ENCODE assay signal across 27 cellular contexts in genomic region chr14:96631030-96631429, GRCh38.
"Had no signal": no experiment of that assay in that cellular context is flagged by ENCODE, and none has a peak within 500 bp of the region (broad histone marks: within the 10 kb centered on the region; RNA-seq: fewer than 3 reads in every experiment).

No MANE protein-coding gene starts in this region.

- H3K9me3 Mint-ChIP-seq: activated CD4-positive, alpha-beta memory T cell treated with anti-CD3 and anti-CD28 coated beads, Interleukin-2, amount 10 ng/mL, durations not matched to agents 7 days and 5 days; activated CD4-positive, alpha-beta T cell treated with anti-CD3 and anti-CD28 coated beads, Interleukin-2, amount 10 ng/mL, durations not matched to agents 24 days and 14 days; effector memory CD8-positive, alpha-beta T cell; mesothelial cell of epicardium; nephron progenitor cell; stimulated activated naive B cell treated with anti-CD40 and anti-IgM and Interleukin-4, amounts not matched to agents 10 μg/mL and 1 μg/mL and 100 μg/mL, for 72 hours had no signal

- H3K4me1 ChIP-seq: gastroesophageal sphincter, parathyroid adenoma, suprapubic skin, tibial artery had no signal

- H3K4me3 ChIP-seq: cardiac muscle cell, coronary artery, dorsolateral prefrontal cortex, gastroesophageal sphincter, suprapubic skin, tibial artery had no signal

- ATAC-seq: activated CD4-positive, CD25-positive, alpha-beta regulatory T cell treated with anti-CD3 and anti-CD28 coated beads, Interleukin-2, amount 50 U/mL, for 24 hours; activated CD8-positive, alpha-beta memory T cell treated with anti-CD3 and anti-CD28 coated beads, Interleukin-2, amount 10 ng/mL, durations not matched to agents 7 days and 5 days; effector memory CD8-positive, alpha-beta T cell; gastroesophageal sphincter; left colon; right cardiac atrium; stimulated activated naive B cell treated with anti-CD40 and anti-IgM and Interleukin-4, amounts not matched to agents 10 μg/mL and 1 μg/mL and 100 μg/mL, for 72 hours had no signal

- H3K9me3 ChIP-seq: neutrophil, suprapubic skin had no signal

- DNase-seq: activated CD4-positive, alpha-beta T cell treated with anti-CD3 and anti-CD28 coated beads, Interleukin-2, amount 10 ng/mL, durations not matched to agents 24 days and 14 days; anterior cingulate cortex; effector memory CD8-positive, alpha-beta T cell; erythroblast; hippocampal formation; kidney; left colon; naive B cell; nephron progenitor cell; right cardiac atrium; stimulated activated CD4-positive, alpha-beta T cell treated with anti-CD3 and anti-CD28 coated beads, Interleukin-15, amount 100 ng/mL, for 24 hours; stimulated activated CD4-positive, alpha-beta T cell treated with anti-CD3 and anti-CD28 coated beads, Interleukin-2, amount 100 ng/mL, for 24 hours; stimulated activated naive B cell treated with anti-CD40 and anti-IgM and Interleukin-4, amounts not matched to agents 10 μg/mL and 1 μg/mL and 100 μg/mL, for 72 hours; WERI-Rb-1 had no signal

- H3K36me3 ChIP-seq: cardiac muscle cell, gastroesophageal sphincter, neutrophil, suprapubic skin, tibial artery, WERI-Rb-1 had no signal

- H3K27ac ChIP-seq: cardiac muscle cell, coronary artery, dorsolateral prefrontal cortex, gastroesophageal sphincter, neutrophil, parathyroid adenoma, suprapubic skin, tibial artery, WERI-Rb-1 had no signal

- H3K27me3 ChIP-seq: cardiac muscle cell had no signal

- H3K27me3 Mint-ChIP-seq: activated CD4-positive, alpha-beta memory T cell treated with anti-CD3 and anti-CD28 coated beads, Interleukin-2, amount 10 ng/mL, durations not matched to agents 7 days and 5 days; activated CD4-positive, alpha-beta T cell treated with anti-CD3 and anti-CD28 coated beads, Interleukin-2, amount 10 ng/mL, durations not matched to agents 24 days and 14 days; activated CD8-positive, alpha-beta memory T cell treated with anti-CD3 and anti-CD28 coated beads, Interleukin-2, amount 10 ng/mL, durations not matched to agents 7 days and 5 days had no signal

- H3K4me3 Mint-ChIP-seq: activated CD4-positive, alpha-beta memory T cell treated with anti-CD3 and anti-CD28 coated beads, Interleukin-2, amount 10 ng/mL, durations not matched to agents 7 days and 5 days; activated CD4-positive, alpha-beta T cell treated with anti-CD3 and anti-CD28 coated beads, Interleukin-2, amount 10 ng/mL, durations not matched to agents 24 days and 14 days; activated CD8-positive, alpha-beta memory T cell treated with anti-CD3 and anti-CD28 coated beads, Interleukin-2, amount 10 ng/mL, durations not matched to agents 7 days and 5 days; activated naive CD8-positive, alpha-beta T cell; effector memory CD8-positive, alpha-beta T cell; mesothelial cell of epicardium; naive B cell; nephron progenitor cell; stimulated activated naive B cell treated with anti-CD40 and anti-IgM and Interleukin-4, amounts not matched to agents 10 μg/mL and 1 μg/mL and 100 μg/mL, for 72 hours had no signal

- H3K36me3 Mint-ChIP-seq: activated CD8-positive, alpha-beta memory T cell treated with anti-CD3 and anti-CD28 coated beads, Interleukin-2, amount 10 ng/mL, durations not matched to agents 7 days and 5 days; activated naive CD8-positive, alpha-beta T cell; mesothelial cell of epicardium; naive B cell; stimulated activated naive B cell treated with anti-CD40 and anti-IgM and Interleukin-4, amounts not matched to agents 10 μg/mL and 1 μg/mL and 100 μg/mL, for 72 hours had no signal

- H3K4me1 Mint-ChIP-seq: activated CD4-positive, alpha-beta memory T cell treated with anti-CD3 and anti-CD28 coated beads, Interleukin-2, amount 10 ng/mL, durations not matched to agents 7 days and 5 days; activated CD4-positive, alpha-beta T cell treated with anti-CD3 and anti-CD28 coated beads, Interleukin-2, amount 10 ng/mL, durations not matched to agents 24 days and 14 days; activated CD8-positive, alpha-beta memory T cell treated with anti-CD3 and anti-CD28 coated beads, Interleukin-2, amount 10 ng/mL, durations not matched to agents 7 days and 5 days; mesothelial cell of epicardium; naive B cell; stimulated activated naive B cell treated with anti-CD40 and anti-IgM and Interleukin-4, amounts not matched to agents 10 μg/mL and 1 μg/mL and 100 μg/mL, for 72 hours had no signal

- H3K27ac Mint-ChIP-seq: activated CD4-positive, alpha-beta memory T cell treated with anti-CD3 and anti-CD28 coated beads, Interleukin-2, amount 10 ng/mL, durations not matched to agents 7 days and 5 days; activated CD4-positive, alpha-beta T cell treated with anti-CD3 and anti-CD28 coated beads, Interleukin-2, amount 10 ng/mL, durations not matched to agents 24 days and 14 days; activated CD8-positive, alpha-beta memory T cell treated with anti-CD3 and anti-CD28 coated beads, Interleukin-2, amount 10 ng/mL, durations not matched to agents 7 days and 5 days; activated naive CD8-positive, alpha-beta T cell; effector memory CD8-positive, alpha-beta T cell; mesothelial cell of epicardium; nephron progenitor cell; stimulated activated naive B cell treated with anti-CD40 and anti-IgM and Interleukin-4, amounts not matched to agents 10 μg/mL and 1 μg/mL and 100 μg/mL, for 72 hours had no signal
